ENCODE assay signal across 21 cellular contexts in the genomic region with DNA sequence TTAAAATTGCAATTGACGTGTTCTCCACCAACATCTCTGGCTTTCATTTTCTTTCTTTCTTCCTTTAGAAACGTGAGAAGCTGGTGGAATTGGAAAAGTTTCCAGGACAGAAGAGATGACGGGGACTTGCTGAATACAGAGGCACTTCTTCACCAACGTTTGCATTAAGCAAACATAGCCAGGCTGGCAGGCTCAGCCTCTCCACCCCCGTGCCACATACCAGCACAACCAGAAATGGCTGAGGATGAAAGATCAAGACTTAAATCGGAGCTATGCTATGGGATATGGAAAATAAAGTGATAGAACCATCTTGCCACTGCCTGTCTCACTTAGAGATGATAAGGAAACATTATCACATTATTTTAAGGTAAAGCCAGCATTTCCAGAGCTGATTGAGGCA.
"Had no signal": no experiment of that assay in that cellular context is flagged by ENCODE, and none has a peak within 500 bp of the region (broad histone marks: within the 10 kb centered on the region; RNA-seq: fewer than 3 reads in every experiment).

No MANE protein-coding gene starts in this region.

- ATAC-seq: activated CD4-positive, CD25-positive, alpha-beta regulatory T cell treated with anti-CD3 and anti-CD28 coated beads, Interleukin-2, amount 50 U/mL, for 24 hours; activated CD8-positive, alpha-beta T cell treated with anti-CD3 and anti-CD28 coated beads, Interleukin-2, amount 10 ng/mL, durations not matched to agents 7 days and 5 days; activated naive CD8-positive, alpha-beta T cell treated with anti-CD3 and anti-CD28 coated beads, Interleukin-2, amount 50 U/mL, for 24 hours; activated T-cell treated with anti-CD3 and anti-CD28 coated beads, Interleukin-2, amount 50 U/mL, for 4 hours; sciatic nerve; stimulated activated effector memory CD8-positive, alpha-beta T cell treated with anti-CD3 and anti-CD28 coated beads, Interleukin-12 subunit alpha, Interleukin-12 subunit beta, amount 100 ng/mL, for 72 hours had no signal

- H3K4me2 ChIP-seq: smooth muscle cell had no signal

- H3K4me1 ChIP-seq: upper lobe of left lung had no signal

- DNase-seq: activated CD4-positive, alpha-beta T cell treated with anti-CD3 and anti-CD28 coated beads, Interleukin-2, amount 10 ng/mL, durations not matched to agents 7 days and 5 days; activated CD8-positive, alpha-beta memory T cell treated with anti-CD3 and anti-CD28 coated beads, Interleukin-2, amount 50 U/mL, for 4 hours; activated CD8-positive, alpha-beta T cell treated with anti-CD3 and anti-CD28 coated beads, Interleukin-2, amount 10 ng/mL, durations not matched to agents 7 days and 5 days; activated naive CD4-positive, alpha-beta T cell treated with anti-CD3 and anti-CD28 coated beads, Interleukin-2, amount 10 ng/mL, durations not matched to agents 7 days and 5 days; activated naive CD8-positive, alpha-beta T cell treated with anti-CD3 and anti-CD28 coated beads, Interleukin-2, amount 50 U/mL, for 24 hours; activated T-cell treated with anti-CD3 and anti-CD28 coated beads, Interleukin-2, amount 50 U/mL, for 4 hours; kidney; left ventricle myocardium inferior; mammary epithelial cell; midbrain; nephron progenitor cell; stimulated activated CD4-positive, alpha-beta T cell treated with anti-CD3 and anti-CD28 coated beads, Interleukin-4, amount 100 ng/mL, for 24 hours; upper lobe of left lung had no signal

- H3K4me3 Mint-ChIP-seq: activated CD4-positive, alpha-beta T cell treated with anti-CD3 and anti-CD28 coated beads, Interleukin-2, amount 10 ng/mL, durations not matched to agents 7 days and 5 days; activated CD8-positive, alpha-beta T cell treated with anti-CD3 and anti-CD28 coated beads, Interleukin-2, amount 10 ng/mL, durations not matched to agents 7 days and 5 days; activated naive CD4-positive, alpha-beta T cell treated with anti-CD3 and anti-CD28 coated beads, Interleukin-2, amount 10 ng/mL, durations not matched to agents 7 days and 5 days; activated naive CD8-positive, alpha-beta T cell treated with anti-CD3 and anti-CD28 coated beads, Interleukin-2, amount 50 U/mL, for 24 hours; activated T-cell treated with anti-CD3 and anti-CD28 coated beads, Interleukin-2, amount 50 U/mL, for 4 hours; central memory CD8-positive, alpha-beta T cell; nephron progenitor cell; stimulated activated effector memory CD8-positive, alpha-beta T cell treated with anti-CD3 and anti-CD28 coated beads, Interleukin-12 subunit alpha, Interleukin-12 subunit beta, amount 100 ng/mL, for 72 hours; T-helper 1 cell treated with Interleukin-12 subunit alpha and Interleukin-12 subunit beta and Interleukin-4 antibody, amounts not matched to agents 30 μg/mL and 1 μg/mL, for 36 hours had no signal

- H3K27me3 Mint-ChIP-seq: activated CD4-positive, alpha-beta T cell treated with anti-CD3 and anti-CD28 coated beads, Interleukin-2, amount 10 ng/mL, durations not matched to agents 7 days and 5 days; activated naive CD8-positive, alpha-beta T cell treated with anti-CD3 and anti-CD28 coated beads, Interleukin-2, amount 50 U/mL, for 24 hours; central memory CD8-positive, alpha-beta T cell had no signal

- H3K27me3 ChIP-seq: upper lobe of left lung had no signal

- H3K4me1 Mint-ChIP-seq: activated CD4-positive, alpha-beta T cell treated with anti-CD3 and anti-CD28 coated beads, Interleukin-2, amount 10 ng/mL, durations not matched to agents 7 days and 5 days; activated naive CD4-positive, alpha-beta T cell treated with anti-CD3 and anti-CD28 coated beads, Interleukin-2, amount 10 ng/mL, durations not matched to agents 7 days and 5 days; activated naive CD8-positive, alpha-beta T cell treated with anti-CD3 and anti-CD28 coated beads, Interleukin-2, amount 50 U/mL, for 24 hours; central memory CD8-positive, alpha-beta T cell; stimulated activated effector memory CD8-positive, alpha-beta T cell treated with anti-CD3 and anti-CD28 coated beads, Interleukin-12 subunit alpha, Interleukin-12 subunit beta, amount 100 ng/mL, for 72 hours had no signal

- H3K9me3 ChIP-seq: left ventricle myocardium inferior, thoracic aorta, upper lobe of left lung had no signal

- H3K36me3 Mint-ChIP-seq: activated naive CD4-positive, alpha-beta T cell treated with anti-CD3 and anti-CD28 coated beads, Interleukin-2, amount 10 ng/mL, durations not matched to agents 7 days and 5 days; stimulated activated effector memory CD8-positive, alpha-beta T cell treated with anti-CD3 and anti-CD28 coated beads, Interleukin-12 subunit alpha, Interleukin-12 subunit beta, amount 100 ng/mL, for 72 hours had no signal

- H3K27ac Mint-ChIP-seq: activated CD4-positive, alpha-beta T cell treated with anti-CD3 and anti-CD28 coated beads, Interleukin-2, amount 10 ng/mL, durations not matched to agents 7 days and 5 days; activated CD8-positive, alpha-beta T cell treated with anti-CD3 and anti-CD28 coated beads, Interleukin-2, amount 10 ng/mL, durations not matched to agents 7 days and 5 days; activated naive CD4-positive, alpha-beta T cell treated with anti-CD3 and anti-CD28 coated beads, Interleukin-2, amount 10 ng/mL, durations not matched to agents 7 days and 5 days; activated naive CD8-positive, alpha-beta T cell treated with anti-CD3 and anti-CD28 coated beads, Interleukin-2, amount 50 U/mL, for 24 hours; nephron progenitor cell; stimulated activated effector memory CD8-positive, alpha-beta T cell treated with anti-CD3 and anti-CD28 coated beads, Interleukin-12 subunit alpha, Interleukin-12 subunit beta, amount 100 ng/mL, for 72 hours; T-helper 1 cell treated with Interleukin-12 subunit alpha and Interleukin-12 subunit beta and Interleukin-4 antibody, amounts not matched to agents 30 μg/mL and 1 μg/mL, for 36 hours had no signal

- H3K27ac ChIP-seq: coronary artery, left ventricle myocardium inferior, thoracic aorta, upper lobe of left lung had no signal

- H3K9me3 Mint-ChIP-seq: activated CD4-positive, alpha-beta T cell treated with anti-CD3 and anti-CD28 coated beads, Interleukin-2, amount 10 ng/mL, durations not matched to agents 7 days and 5 days; activated naive CD4-positive, alpha-beta T cell treated with anti-CD3 and anti-CD28 coated beads, Interleukin-2, amount 10 ng/mL, durations not matched to agents 7 days and 5 days; activated naive CD8-positive, alpha-beta T cell treated with anti-CD3 and anti-CD28 coated beads, Interleukin-2, amount 50 U/mL, for 24 hours; activated T-cell treated with anti-CD3 and anti-CD28 coated beads, Interleukin-2, amount 50 U/mL, for 4 hours; nephron progenitor cell; T-helper 1 cell treated with Interleukin-12 subunit alpha and Interleukin-12 subunit beta and Interleukin-4 antibody, amounts not matched to agents 30 μg/mL and 1 μg/mL, for 36 hours had no signal

- H3K36me3 ChIP-seq: left ventricle myocardium inferior, thoracic aorta, upper lobe of left lung had no signal

- H3K4me3 ChIP-seq: coronary artery, left ventricle myocardium inferior, smooth muscle cell, thoracic aorta, upper lobe of left lung had no signal
